ENCODE assay signal across 24 cellular contexts in genomic region chr22:25829237-25829636, GRCh38.
"Had no signal": no experiment of that assay in that cellular context is flagged by ENCODE, and none has a peak within 500 bp of the region (broad histone marks: within the 10 kb centered on the region; RNA-seq: fewer than 3 reads in every experiment).

No MANE protein-coding gene starts in this region.

- H3K27me3 ChIP-seq: adrenal gland, breast epithelium had no signal

- H3K9me3 Mint-ChIP-seq: activated naive CD8-positive, alpha-beta T cell treated with anti-CD3 and anti-CD28 coated beads, Interleukin-2, amount 10 ng/mL, durations not matched to agents 7 days and 5 days had no signal

- H3K4me3 ChIP-seq: adrenal gland, breast epithelium, K562 had no signal

- H3K4me1 ChIP-seq: adrenal gland, breast epithelium had no signal

- ATAC-seq: activated CD8-positive, alpha-beta T cell treated with anti-CD3 and anti-CD28 coated beads, Interleukin-2, amount 10 ng/mL, durations not matched to agents 7 days and 5 days; K562; PC-3; T-helper 17 cell; WTC11 had no signal

- H3K4me3 Mint-ChIP-seq: activated CD8-positive, alpha-beta T cell treated with anti-CD3 and anti-CD28 coated beads, Interleukin-2, amount 10 ng/mL, durations not matched to agents 7 days and 5 days; activated naive CD8-positive, alpha-beta T cell treated with anti-CD3 and anti-CD28 coated beads, Interleukin-2, amount 10 ng/mL, durations not matched to agents 7 days and 5 days; T-helper 17 cell; WTC11 had no signal

- DNase-seq: activated CD4-positive, alpha-beta T cell treated with anti-CD3 and anti-CD28 coated beads for 48 hours; activated CD4-positive, alpha-beta T cell treated with anti-CD3 and anti-CD28 coated beads, Interleukin-2, amount 50 U/mL, for 4 hours; activated CD4-positive, CD25-positive, alpha-beta regulatory T cell treated with anti-CD3 and anti-CD28 coated beads, Interleukin-2, amount 50 U/mL, for 72 hours; activated CD8-positive, alpha-beta memory T cell treated with anti-CD3 and anti-CD28 coated beads, Interleukin-2, amount 50 U/mL, for 48 hours; activated CD8-positive, alpha-beta T cell treated with anti-CD3 and anti-CD28 coated beads, Interleukin-2, amount 10 ng/mL, durations not matched to agents 7 days and 5 days; activated naive CD4-positive, alpha-beta T cell treated with anti-CD3 and anti-CD28 coated beads, Interleukin-2, amount 50 U/mL, for 16 hours; activated naive CD8-positive, alpha-beta T cell treated with anti-CD3 and anti-CD28 coated beads, Interleukin-2, amount 10 ng/mL, durations not matched to agents 7 days and 5 days; activated T-cell treated with anti-CD3 and anti-CD28 coated beads, Interleukin-2, amount 50 U/mL, for 1 hour; adrenal gland; anterior cingulate cortex; Karpas-422; NCI-H1105 treated with DMSO at 0.1 percent for 48 hours; NCI-H146; NCI-H187 treated with DMSO at 0.1 percent for 48 hours; NCI-H2081 treated with DMSO at 0.1 percent for 48 hours; NCI-H446; NCI-H524; PC-3; SIG-M5; T-helper 17 cell; T-helper 9 cell had no signal

- H3K36me3 ChIP-seq: adrenal gland, breast epithelium had no signal

- H3K9me3 ChIP-seq: adrenal gland, breast epithelium had no signal

- H3K27ac ChIP-seq: adrenal gland, breast epithelium had no signal

- H3K4me1 Mint-ChIP-seq: activated naive CD8-positive, alpha-beta T cell treated with anti-CD3 and anti-CD28 coated beads, Interleukin-2, amount 10 ng/mL, durations not matched to agents 7 days and 5 days; T-helper 17 cell; WTC11 had no signal

- H3K27ac Mint-ChIP-seq: activated CD8-positive, alpha-beta T cell treated with anti-CD3 and anti-CD28 coated beads, Interleukin-2, amount 10 ng/mL, durations not matched to agents 7 days and 5 days; activated naive CD8-positive, alpha-beta T cell treated with anti-CD3 and anti-CD28 coated beads, Interleukin-2, amount 10 ng/mL, durations not matched to agents 7 days and 5 days; T-helper 17 cell; WTC11 had no signal

- H3K36me3 Mint-ChIP-seq: activated naive CD8-positive, alpha-beta T cell treated with anti-CD3 and anti-CD28 coated beads, Interleukin-2, amount 10 ng/mL, durations not matched to agents 7 days and 5 days; WTC11 had no signal
